In the genomic region with DNA sequence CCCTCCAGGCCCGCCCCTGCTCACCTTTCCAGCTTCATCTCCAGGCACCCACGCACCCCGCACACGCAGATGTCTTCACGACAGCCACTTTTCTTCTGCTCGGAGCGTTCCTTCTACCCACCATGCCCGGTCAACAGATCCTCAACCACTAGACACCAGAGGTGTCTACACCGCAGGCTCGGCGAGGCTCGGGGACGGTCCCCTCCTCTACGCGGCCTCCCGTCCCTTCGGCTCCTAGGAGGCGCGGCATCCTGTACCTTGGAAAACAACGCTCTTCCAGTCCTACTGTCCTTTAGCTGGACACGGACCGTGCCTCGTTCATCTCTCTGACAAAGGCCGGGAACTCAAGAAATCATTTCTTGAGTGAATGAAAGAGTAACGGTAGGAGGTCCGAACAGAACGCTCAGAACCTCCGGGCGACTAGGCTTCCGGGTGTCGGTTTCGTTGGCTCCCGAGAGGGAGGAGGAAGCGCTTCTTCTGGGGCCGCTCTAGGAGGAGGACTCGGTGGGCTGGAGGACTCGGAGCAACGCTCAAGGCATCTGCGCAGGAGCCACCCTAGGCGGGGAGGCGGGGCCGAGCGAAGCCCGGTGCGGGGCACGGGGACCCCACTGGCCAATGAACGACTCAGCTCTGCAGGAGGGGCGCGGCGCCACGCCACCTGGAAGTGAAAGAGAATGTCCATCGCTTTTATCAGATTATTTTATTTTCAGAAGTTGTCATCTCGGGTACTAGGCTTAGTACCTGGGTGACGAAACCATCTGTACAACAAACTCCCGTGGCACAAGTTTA, we compare ENCODE assay signal across 1 cellular context.
TF ChIP-seq lines count a peak whose summit lies in the region.

No MANE protein-coding gene starts in this region.

TF ChIP-seq in HEK293, 187 proteins besides CTCF, POLR2A, EP300 and RAD21 (continued from another document):
- TF ChIP-seq ZNF518A (tag by site-specific recombination; conservative IDR thresholded peaks at IDR 0.05; ENCODE audit: low read depth) (peak; percentile 46; the same call in 1 of the 2 replicates), ZNF548 (tag by site-specific recombination; IDR thresholded peaks at IDR 0.05) (no peak), ZNF248 (tag by site-specific recombination; IDR thresholded peaks at IDR 0.05) (no peak), ZNF596 (tag by site-specific recombination; IDR thresholded peaks at IDR 0.05) (no peak), ZNF76 (tag by site-specific recombination; IDR thresholded peaks at IDR 0.05; ENCODE audit: borderline replicate concordance, low read depth) (peak; percentile 64; the same call in 1 of the 2 replicates), ZIC2 (tag by site-specific recombination; IDR thresholded peaks at IDR 0.05) (peak; percentile 8; the same call in 1 of the 2 replicates), ZNF10 (tag by site-specific recombination; IDR thresholded peaks at IDR 0.05) (no peak), ZNF391 (tag by site-specific recombination; IDR thresholded peaks at IDR 0.05; ENCODE audit: borderline replicate concordance, low read depth) (0 out of 2 replicates have a peak, but pooled peaks have one; percentile 34)
- TF ChIP-seq, protein P1, sequence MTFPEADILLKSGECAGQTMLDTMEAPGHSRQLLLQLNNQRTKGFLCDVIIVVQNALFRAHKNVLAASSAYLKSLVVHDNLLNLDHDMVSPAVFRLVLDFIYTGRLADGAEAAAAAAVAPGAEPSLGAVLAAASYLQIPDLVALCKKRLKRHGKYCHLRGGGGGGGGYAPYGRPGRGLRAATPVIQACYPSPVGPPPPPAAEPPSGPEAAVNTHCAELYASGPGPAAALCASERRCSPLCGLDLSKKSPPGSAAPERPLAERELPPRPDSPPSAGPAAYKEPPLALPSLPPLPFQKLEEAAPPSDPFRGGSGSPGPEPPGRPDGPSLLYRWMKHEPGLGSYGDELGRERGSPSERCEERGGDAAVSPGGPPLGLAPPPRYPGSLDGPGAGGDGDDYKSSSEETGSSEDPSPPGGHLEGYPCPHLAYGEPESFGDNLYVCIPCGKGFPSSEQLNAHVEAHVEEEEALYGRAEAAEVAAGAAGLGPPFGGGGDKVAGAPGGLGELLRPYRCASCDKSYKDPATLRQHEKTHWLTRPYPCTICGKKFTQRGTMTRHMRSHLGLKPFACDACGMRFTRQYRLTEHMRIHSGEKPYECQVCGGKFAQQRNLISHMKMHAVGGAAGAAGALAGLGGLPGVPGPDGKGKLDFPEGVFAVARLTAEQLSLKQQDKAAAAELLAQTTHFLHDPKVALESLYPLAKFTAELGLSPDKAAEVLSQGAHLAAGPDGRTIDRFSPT (tag by site-specific recombination; IDR thresholded peaks at IDR 0.05), result no peak
